13 cellular contexts compared by ENCODE assay signal in genomic region chr17:6551909-6552768, GRCh38. TPM values are rescaled to one million over a fixed set of nuclear protein-coding genes. Genes with fewer than 3 reads are reported as not detected.
DNase-seq lines count a peak whose midpoint lies in the region; ATAC-seq, FAIRE-seq and TF ChIP-seq lines count a peak whose summit lies in the region.
"Had no signal": no experiment of that assay in that cellular context is flagged by ENCODE, and none has a peak within 500 bp of the region (broad histone marks: within the 10 kb centered on the region; RNA-seq: fewer than 3 reads in every experiment).

No MANE protein-coding gene starts in this region.

- H3K4me1 ChIP-seq in mucosa of rectum (ENCODE audit: control insufficient read depth in 2 of 2, insufficient read depth in 2 of 2, low read length in 2 of 2) (peaks cover 19 to 41% of the 10 kb centered on the region in 2 donors), testis (peaks cover 12% of the 10 kb centered on the region)

- FAIRE-seq in bronchial epithelial cell (lab: Jason Lieb, UNC) (peak; percentile 97), GM19239 (lab: Jason Lieb, UNC) (no peak)

- 53 to 84% methylated on average over 5 to 13 of the region's 13 CpGs for WGBS in testis, 2 donors

- DNase-seq in COR-L47 (lab: John Stamatoyannopoulos, UW) (peak; percentile 51), NCI-H128 (lab: John Stamatoyannopoulos, UW; ENCODE audit: unreplicated experiment) (peak; percentile 30), bronchial epithelial cell (ENCODE audit: low read depth) (peak; percentile 94), testis (no peak), GM19239 (ENCODE audit: insufficient read length, low spot score) (no peak)
- no peak for DNase-seq in stimulated activated naive B cell treated with anti-CD40 and anti-IgM and Interleukin-4, amounts not matched to agents 10 μg/mL and 1 μg/mL and 100 μg/mL, for 72 hours
- DNase-seq: activated CD4-positive, alpha-beta T cell treated with anti-CD3 and anti-CD28 coated beads for 4 hours; activated effector memory CD4-positive, alpha-beta T cell treated with anti-CD3 and anti-CD28 coated beads, Interleukin-2, amount 50 U/mL, for 16 hours; NCI-H1436; SHP77 treated with DMSO at 0.1 percent for 48 hours had no signal

- TF ChIP-seq CTCF in bronchial epithelial cell (IDR thresholded peaks at IDR 0.05; ENCODE audit: insufficient read depth, low read length, severe bottlenecking), result no peak
- TF ChIP-seq CTCF in testis (IDR thresholded peaks at IDR 0.05), result no peak

- H3K9me3 ChIP-seq in mucosa of rectum (ENCODE audit: control insufficient read depth in 2 of 2, low read length in 2 of 2) (no peaks in the 10 kb centered on the region), testis (no peaks in the 10 kb centered on the region)

- H3K27ac ChIP-seq in mucosa of rectum (ENCODE audit: low read depth in 2 of 2, low read length in 2 of 2) (peak overlapping the region; percentile 87 to 89), testis (no peak overlapping the region)

- no peak overlapping the region for H3K27ac Mint-ChIP-seq in stimulated activated naive B cell treated with anti-CD40 and anti-IgM and Interleukin-4, amounts not matched to agents 10 μg/mL and 1 μg/mL and 100 μg/mL, for 72 hours
- H3K27ac Mint-ChIP-seq: B cell had no signal

- no peak for ATAC-seq in stimulated activated naive B cell treated with anti-CD40 and anti-IgM and Interleukin-4, amounts not matched to agents 10 μg/mL and 1 μg/mL and 100 μg/mL, for 72 hours (replicated peaks)
- ATAC-seq in HG03045 (IDR thresholded peaks at IDR 0.05; ENCODE audit: unreplicated experiment), result no peak

- H3K27me3 Mint-ChIP-seq in stimulated activated naive B cell treated with anti-CD40 and anti-IgM and Interleukin-4, amounts not matched to agents 10 μg/mL and 1 μg/mL and 100 μg/mL, for 72 hours, result peaks cover 45 to 47% of the 10 kb centered on the region in 2 donors

- H3K4me3 ChIP-seq in bronchial epithelial cell (ENCODE audit: low read depth, low read length), result no peak overlapping the region
- peak overlapping the region; percentile 8 to 31 for H3K4me3 ChIP-seq in mucosa of rectum (ENCODE audit: low read length in 2 of 2)
- H3K4me3 ChIP-seq in testis, result no peak overlapping the region

- intact Hi-C loops in testis (cut with DNase I; ENCODE audit: low total_unique reads), result no loop called here

- peaks cover 6% of the 10 kb centered on the region for H3K36me3 ChIP-seq in bronchial epithelial cell (ENCODE audit: control insufficient read depth, insufficient read depth, low read length)
- H3K36me3 ChIP-seq in mucosa of rectum (ENCODE audit: control insufficient read depth in 2 of 2, insufficient read depth in 2 of 2, low read length in 2 of 2), result no peaks in the 10 kb centered on the region
- H3K36me3 ChIP-seq in testis (ENCODE audit: low read depth, missing control alignments), result no peaks in the 10 kb centered on the region

- H3K36me3 Mint-ChIP-seq in stimulated activated naive B cell treated with anti-CD40 and anti-IgM and Interleukin-4, amounts not matched to agents 10 μg/mL and 1 μg/mL and 100 μg/mL, for 72 hours, result no peaks in the 10 kb centered on the region

- H3K4me3 Mint-ChIP-seq in stimulated activated naive B cell treated with anti-CD40 and anti-IgM and Interleukin-4, amounts not matched to agents 10 μg/mL and 1 μg/mL and 100 μg/mL, for 72 hours, result no peak overlapping the region
- H3K4me3 Mint-ChIP-seq: B cell had no signal

- H3K9me3 Mint-ChIP-seq in stimulated activated naive B cell treated with anti-CD40 and anti-IgM and Interleukin-4, amounts not matched to agents 10 μg/mL and 1 μg/mL and 100 μg/mL, for 72 hours, result no peaks in the 10 kb centered on the region

- H3K27me3 ChIP-seq in bronchial epithelial cell (ENCODE audit: control insufficient read depth, insufficient read depth, low read length) (no peaks in the 10 kb centered on the region), mucosa of rectum (ENCODE audit: control insufficient read depth in 2 of 2, insufficient read depth in 2 of 2, low read length in 2 of 2) (peaks cover 6 to 7% of the 10 kb centered on the region in 2 donors), testis (no peaks in the 10 kb centered on the region)

- peak overlapping the region; percentile 24 to 34 for H3K9ac ChIP-seq in mucosa of rectum (ENCODE audit: low read depth in 1 of 2, low read length in 2 of 2)

- TF ChIP-seq POLR2A in testis (IDR thresholded peaks at IDR 0.05), result no peak

- H3K4me1 Mint-ChIP-seq in stimulated activated naive B cell treated with anti-CD40 and anti-IgM and Interleukin-4, amounts not matched to agents 10 μg/mL and 1 μg/mL and 100 μg/mL, for 72 hours, result peaks cover 24 to 34% of the 10 kb centered on the region in 2 donors

RNA-seq across cellular contexts. Expression of gene PITPNM3, which starts 4.2 kb away (rescaled TPM):
- 25.0 and 42.9 TPM in 2 replicates for total RNA-seq in bronchial epithelial cell
- 1 to 10 TPM; 6.7 to 7.3 TPM for total RNA-seq in testis
- polyA plus RNA-seq in testis (ENCODE audit: insufficient read depth, low read depth, low replicate concordance), result 6.3 TPM

Comparison
In these comparisons a context has a peak if more than half of its experiments do, and no peak if none do; other contexts are left out.
1. DNase-seq: peak in COR-L47 (single experiment), NCI-H128 (single experiment) and bronchial epithelial cell (single experiment); none in stimulated activated naive B cell treated with anti-CD40 and anti-IgM and Interleukin-4, amounts not matched to agents 10 μg/mL and 1 μg/mL and 100 μg/mL, for 72 hours (single experiment), testis (single experiment) and GM19239 (single experiment).
2. H3K4me3 ChIP-seq: peak in mucosa of rectum (2 of 2); none in bronchial epithelial cell (single experiment) and testis (0 of 2).
3. H3K27ac ChIP-seq: peak in mucosa of rectum (2 of 2); none in testis (0 of 2).